Comparison of ENCODE assay signal across 8 cellular contexts in genomic region chr2:73830871-73831401, GRCh38. TPM values are rescaled to one million over a fixed set of nuclear protein-coding genes. Genes with fewer than 3 reads are reported as not detected.
DNase-seq lines count a peak whose midpoint lies in the region; ATAC-seq lines count a peak whose summit lies in the region.

No MANE protein-coding gene starts in this region.

- no peaks in the 10 kb centered on the region for H3K9me3 ChIP-seq in MG63
- no peaks in the 10 kb centered on the region for H3K9me3 ChIP-seq in naive thymus-derived CD4-positive, alpha-beta T cell (ENCODE audit: control insufficient read depth in 2 of 3, low read length in 3 of 3)

- peaks cover 22 to 25% of the 10 kb centered on the region in 2 donors for H3K4me1 ChIP-seq in naive thymus-derived CD4-positive, alpha-beta T cell (ENCODE audit: control insufficient read depth in 2 of 2, insufficient read depth in 2 of 2, low read length in 2 of 2)

- no peaks in the 10 kb centered on the region for H3K27me3 ChIP-seq in MG63
- H3K27me3 ChIP-seq in naive thymus-derived CD4-positive, alpha-beta T cell (ENCODE audit: control insufficient read depth in 2 of 2, insufficient read depth in 2 of 2, low read length in 2 of 2) = no peaks in the 10 kb centered on the region

- POLR2A ChIA-PET in naive thymus-derived CD4-positive, alpha-beta T cell (lab: Charles Lee) = interaction anchor here (0.6 kb wide), 1 partner anchor 53 kb away, joined by 3 read pairs; no protein-coding TSS in a partner anchor

- DNase-seq in AG08396 (ENCODE audit: low spot score) = peak; percentile 71
- peak; percentile 75 for DNase-seq in MG63
- DNase-seq in amniotic epithelial cell (ENCODE audit: low read depth) = peak; percentile 96
- peak in 1 of 9 donors; percentile 34 for DNase-seq in naive thymus-derived CD4-positive, alpha-beta T cell
- DNase-seq in GF-D8 (lab: John Stamatoyannopoulos, UW) = no peak
- DNase-seq in germinal center (ENCODE audit: low spot score) = no peak
- no peak for DNase-seq in NCI-H2029 (lab: John Stamatoyannopoulos, UW)
- DNase-seq in DMS153 treated with DMSO at 0.1 percent for 48 hours (lab: John Stamatoyannopoulos, UW; ENCODE audit: unreplicated experiment) = no peak

- H3K27me3 Mint-ChIP-seq in naive thymus-derived CD4-positive, alpha-beta T cell = peaks cover 0 to 3% (median 0%) of the 10 kb centered on the region in 5 donors

- ATAC-seq in naive thymus-derived CD4-positive, alpha-beta T cell = peak; percentile 10

- CTCF ChIA-PET in naive thymus-derived CD4-positive, alpha-beta T cell (lab: Charles Lee) = no interaction called here

- intact Hi-C loops in naive thymus-derived CD4-positive, alpha-beta T cell (cut with micrococcal nuclease) = no loop called here

- H3K36me3 ChIP-seq in MG63 = peaks cover 22% of the 10 kb centered on the region
- peaks cover 0 to 32% (median 0%) of the 10 kb centered on the region in 3 experiments for H3K36me3 ChIP-seq in naive thymus-derived CD4-positive, alpha-beta T cell (ENCODE audit: control insufficient read depth in 2 of 3, insufficient read depth in 3 of 3, low read length in 3 of 3)

- peak overlapping the region in 8 of 9 donors; percentile 0 to 99 (median 80) for H3K27ac Mint-ChIP-seq in naive thymus-derived CD4-positive, alpha-beta T cell

- peak overlapping the region; percentile 87; the same call in 1 of the 2 replicates for H3K4me3 ChIP-seq in MG63
- H3K4me3 ChIP-seq in naive thymus-derived CD4-positive, alpha-beta T cell (ENCODE audit: low read length) = no peak overlapping the region

- H3K4me1 Mint-ChIP-seq in naive thymus-derived CD4-positive, alpha-beta T cell = peaks cover 29 to 64% (median 58%) of the 10 kb centered on the region in 7 donors

- H3K36me3 Mint-ChIP-seq in naive thymus-derived CD4-positive, alpha-beta T cell = peaks cover 5 to 29% (median 26%) of the 10 kb centered on the region in 5 donors

- H3K9me3 Mint-ChIP-seq in naive thymus-derived CD4-positive, alpha-beta T cell = no peaks in the 10 kb centered on the region

- peak overlapping the region; percentile 1 to 97 (median 34) for H3K4me3 Mint-ChIP-seq in naive thymus-derived CD4-positive, alpha-beta T cell

- no peak overlapping the region for H3K27ac ChIP-seq in naive thymus-derived CD4-positive, alpha-beta T cell (ENCODE audit: low read depth, low read length)

RNA-seq across cellular contexts. Expression of gene STAMBP, which starts 2.2 kb away (rescaled TPM):
- total RNA-seq in MG63 (2014; rRNA removed; shearing (Covaris generic); ENCODE audit: low replicate concordance) = 36.0 and 43.1 TPM in 2 replicates
- 10 to 100 TPM; 22.2 to 44.5 (median 32.9) TPM for total RNA-seq in naive thymus-derived CD4-positive, alpha-beta T cell
- 10 to 100 TPM; 38.1 to 38.8 TPM for polyA plus RNA-seq in naive thymus-derived CD4-positive, alpha-beta T cell

RNA-seq across cellular contexts. Expression of gene C2orf78, which starts 47.0 kb away (rescaled TPM):
- not detected in 2 replicates for total RNA-seq in MG63 (2014; rRNA removed; shearing (Covaris generic); ENCODE audit: low replicate concordance)
- not detected for total RNA-seq in naive thymus-derived CD4-positive, alpha-beta T cell
- polyA plus RNA-seq in naive thymus-derived CD4-positive, alpha-beta T cell = not detected

RNA-seq across cellular contexts. Expression of gene DUSP11, which starts 51.0 kb away (rescaled TPM):
- 13.0 and 26.1 TPM in 2 replicates for total RNA-seq in MG63 (2014; rRNA removed; shearing (Covaris generic); ENCODE audit: low replicate concordance)
- 10 to 100 TPM; 32.0 to 54.1 (median 43.8) TPM for total RNA-seq in naive thymus-derived CD4-positive, alpha-beta T cell
- 10 to 100 TPM; 61.6 to 70.9 TPM for polyA plus RNA-seq in naive thymus-derived CD4-positive, alpha-beta T cell

Comparison
In these comparisons a context has a peak if more than half of its experiments do, and no peak if none do; other contexts are left out.
1. DNase-seq: peak in AG08396 (single experiment), MG63 (single experiment) and amniotic epithelial cell (single experiment); none in GF-D8 (single experiment), germinal center (single experiment), NCI-H2029 (single experiment) and DMS153 treated with DMSO at 0.1 percent for 48 hours (single experiment).